33 cellular contexts compared by ENCODE assay signal in genomic region chr3:144931590-144931989, GRCh38.
A peak's percentile ranks its signal among the peaks of the same experiment; 100 is the strongest.
DNase-seq lines count a peak whose midpoint lies in the region; ATAC-seq and TF ChIP-seq lines count a peak whose summit lies in the region.
"Had no signal": no experiment of that assay in that cellular context is flagged by ENCODE, and none has a peak within 500 bp of the region (broad histone marks: within the 10 kb centered on the region; RNA-seq: fewer than 3 reads in every experiment).

No MANE protein-coding gene starts in this region.

- no peaks in the 10 kb centered on the region for H3K27me3 ChIP-seq in GM23338 (ENCODE audit: insufficient read depth)
- no peaks in the 10 kb centered on the region for H3K27me3 ChIP-seq in H9 (ENCODE audit: insufficient read depth, low read length)
- no peaks in the 10 kb centered on the region for H3K27me3 ChIP-seq in tibial artery
- H3K27me3 ChIP-seq: BE2C; BLaER1; BLaER1 treated with 17β-estradiol and CSF1 and Interleukin-3, amounts not matched to agents 10 nM and 100 nM had no signal

- H3K4me3 Mint-ChIP-seq in GM23338 (no peak overlapping the region), H9 (no peak overlapping the region), chondrocyte (ENCODE audit: unreplicated experiment) (no peak overlapping the region)
- H3K4me3 Mint-ChIP-seq: B cell; CD14-positive monocyte; CD4-positive, alpha-beta memory T cell; CD4-positive, alpha-beta T cell; CD4-positive, CD25-positive, alpha-beta regulatory T cell; CD8-positive, alpha-beta memory T cell; CD8-positive, alpha-beta T cell had no signal

- WGBS in H9 (ENCODE audit: extremely low coverage, insufficient read length, low lambda C conversion rate): no CpG with 5 or more reads among the region's 1 CpG

- no peaks in the 10 kb centered on the region for H3K9me3 ChIP-seq in H9 (ENCODE audit: control insufficient read depth, low read depth, low read length)
- H3K9me3 ChIP-seq in tibial artery: no peaks in the 10 kb centered on the region
- H3K9me3 ChIP-seq: BE2C, BLaER1 had no signal

- H4K20me1 ChIP-seq in GM23338 (replicated peaks; ENCODE audit: insufficient read depth): no peaks in the 10 kb centered on the region
- no peaks in the 10 kb centered on the region for H4K20me1 ChIP-seq in H9 (ENCODE audit: control insufficient read depth, insufficient read depth, insufficient read length)
- H4K20me1 ChIP-seq: BLaER1; BLaER1 treated with 17β-estradiol and CSF1 and Interleukin-3, amounts not matched to agents 10 nM and 100 nM had no signal

- H2BK20ac ChIP-seq in H9 (ENCODE audit: low read depth, low read length, poor library complexity, severe bottlenecking): no peak overlapping the region

- no peak overlapping the region for H3K27ac ChIP-seq in GM23338 (ENCODE audit: low read depth)
- no peak overlapping the region for H3K27ac ChIP-seq in H9 (ENCODE audit: insufficient read length, low read depth, low read length)
- H3K27ac ChIP-seq in tibial artery: no peak overlapping the region
- H3K27ac ChIP-seq: 22Rv1; A549; BLaER1; BLaER1 treated with 17β-estradiol and CSF1 and Interleukin-3, amounts not matched to agents 10 nM and 100 nM; C4-2B had no signal

- H3K79me1 ChIP-seq in H9 (ENCODE audit: insufficient read depth, low read depth, low read length, poor library complexity, severe bottlenecking): no peaks in the 10 kb centered on the region

- H4K91ac ChIP-seq in H9 (ENCODE audit: insufficient read length, low read depth, low read length): no peak overlapping the region

- H3K4me1 Mint-ChIP-seq in GM23338: peaks cover 14% of the 10 kb centered on the region; the same call in 2 of the 3 replicates
- H3K4me1 Mint-ChIP-seq in H9: peaks cover 10 to 12% of the 10 kb centered on the region in 2 experiments
- H3K4me1 Mint-ChIP-seq in chondrocyte (ENCODE audit: low read depth): no peaks in the 10 kb centered on the region
- H3K4me1 Mint-ChIP-seq: B cell; CD14-positive monocyte; CD4-positive, alpha-beta memory T cell; CD4-positive, CD25-positive, alpha-beta regulatory T cell; CD8-positive, alpha-beta memory T cell had no signal

- no peak overlapping the region for H2BK12ac ChIP-seq in H9 (ENCODE audit: insufficient read length, low read depth, low read length)

- intact Hi-C loops in tibial artery (cut with DNase I; ENCODE audit: low total_unique reads): no loop called here

- 0 out of 2 replicates have a peak, but pooled peaks cover 4% of the 10 kb centered on the region for H3K4me1 ChIP-seq in GM23338 (ENCODE audit: insufficient read depth)
- H3K4me1 ChIP-seq in H9 (ENCODE audit: insufficient read depth, low read length): no peaks in the 10 kb centered on the region
- H3K4me1 ChIP-seq in tibial artery: no peaks in the 10 kb centered on the region
- H3K4me1 ChIP-seq: A549; BE2C; BLaER1; BLaER1 treated with 17β-estradiol and CSF1 and Interleukin-3, amounts not matched to agents 10 nM and 100 nM; Caco-2 had no signal

- no peak overlapping the region for H4K5ac ChIP-seq in H9 (ENCODE audit: insufficient read length, low read depth, low read length)

- H3K4me2 ChIP-seq in GM23338 (no peak overlapping the region), H9 (ENCODE audit: insufficient read depth, insufficient read length, low read length) (no peak overlapping the region)
- H3K4me2 ChIP-seq: A549; BLaER1; BLaER1 treated with 17β-estradiol and CSF1 and Interleukin-3, amounts not matched to agents 10 nM and 100 nM had no signal

- H3K14ac ChIP-seq in H9 (ENCODE audit: insufficient read depth, low read length): no peak overlapping the region

- no peak overlapping the region for H2BK120ac ChIP-seq in H9 (ENCODE audit: low read depth, low read length, poor library complexity, severe bottlenecking)

- no peaks in the 10 kb centered on the region for H3F3A ChIP-seq in GM23338 (replicated peaks; ENCODE audit: low read depth)

- H3K9me3 Mint-ChIP-seq in GM23338: peaks cover 6% of the 10 kb centered on the region; the same call in 1 of the 3 replicates
- H3K9me3 Mint-ChIP-seq in H9: peaks cover 3 to 4% of the 10 kb centered on the region in 2 experiments; a peak in 2 of 5 replicates
- H3K9me3 Mint-ChIP-seq in chondrocyte (ENCODE audit: low read depth): peaks cover 40% of the 10 kb centered on the region

- no peak overlapping the region for H4K8ac ChIP-seq in H9 (replicated peaks; ENCODE audit: insufficient read length, low read depth, low read length)

- no peaks in the 10 kb centered on the region for H3K36me3 ChIP-seq in GM23338 (ENCODE audit: insufficient read depth)
- H3K36me3 ChIP-seq in tibial artery: no peaks in the 10 kb centered on the region
- H3K36me3 ChIP-seq: BE2C; BLaER1; BLaER1 treated with 17β-estradiol and CSF1 and Interleukin-3, amounts not matched to agents 10 nM and 100 nM had no signal

- no peak for DNase-seq in GM23338 (ENCODE audit: low spot score)
- no peak for DNase-seq in H9
- DNase-seq in chondrocyte (ENCODE audit: low spot score): peak; percentile 66
- no peak for DNase-seq in LoVo (ENCODE audit: low spot score)
- DNase-seq in tibial artery: no peak
- DNase-seq: 8988T; ACHN; AML-193; BE2C; C1 segment of cervical spinal cord; Caco-2; Calu3; CD4-positive, alpha-beta memory T cell; CD4-positive, alpha-beta T cell; CD4-positive, CD25-positive, alpha-beta regulatory T cell; CD8-positive, alpha-beta memory T cell; CD8-positive, alpha-beta T cell; COR-L47; DMS 273 treated with DMSO at 0.1 percent for 48 hours; DMS153; DMS53; DMS79; DMS79 treated with DMSO at 0.1 percent for 48 hours; DND-41; EL had no signal

- H2BK15ac ChIP-seq in H9 (ENCODE audit: low read depth, low read length): no peak overlapping the region

- H2AFZ ChIP-seq in GM23338: peak overlapping the region; percentile 48; the same call in 1 of the 2 replicates
- H2AFZ ChIP-seq in H9 (ENCODE audit: low read length): no peak overlapping the region

- H3K56ac ChIP-seq in H9 (ENCODE audit: insufficient read length, low read depth, low read length): no peak overlapping the region

- H3K27me3 Mint-ChIP-seq in GM23338 (ENCODE audit: insufficient read depth, low read depth, poor library complexity) (peaks cover 1% of the 10 kb centered on the region), H9 (ENCODE audit: low read depth) (no peaks in the 10 kb centered on the region; the same call in 1 of the 2 replicates), chondrocyte (ENCODE audit: low read depth) (no peaks in the 10 kb centered on the region)
- H3K27me3 Mint-ChIP-seq: B cell; CD4-positive, alpha-beta memory T cell; CD4-positive, alpha-beta T cell; CD4-positive, CD25-positive, alpha-beta regulatory T cell; CD8-positive, alpha-beta memory T cell had no signal

- ATAC-seq in GM23338 (no peak), GM19395 (IDR thresholded peaks at IDR 0.05; ENCODE audit: unreplicated experiment) (no peak)
- ATAC-seq: A549; CD8-positive, alpha-beta T cell had no signal

- H3K9ac ChIP-seq in H9 (ENCODE audit: extremely low read depth, insufficient read length, low read length): no peak overlapping the region
- H3K9ac ChIP-seq: BLaER1; BLaER1 treated with 17β-estradiol and CSF1 and Interleukin-3, amounts not matched to agents 10 nM and 100 nM had no signal

- TF ChIP-seq CTCF in GM23338 (conservative IDR thresholded peaks at IDR 0.05; ENCODE audit: low read depth in 2 of 2) (no peak), H9 (conservative IDR thresholded peaks at IDR 0.05) (no peak), chondrocyte (IDR thresholded peaks at IDR 0.05) (no peak), tibial artery (IDR thresholded peaks at IDR 0.05) (no peak)

- no peak overlapping the region for H3K4me3 ChIP-seq in GM23338
- no peak overlapping the region for H3K4me3 ChIP-seq in tibial artery
- H3K4me3 ChIP-seq: A549; BLaER1; BLaER1 treated with 17β-estradiol and CSF1 and Interleukin-3, amounts not matched to agents 10 nM and 100 nM had no signal

- no peak overlapping the region for H3K23ac ChIP-seq in H9 (ENCODE audit: insufficient read length, low read depth, low read length)

- H3K23me2 ChIP-seq in H9 (ENCODE audit: insufficient read length, low read depth, low read length, poor library complexity, severe bottlenecking): no peaks in the 10 kb centered on the region

- H3K18ac ChIP-seq in H9 (ENCODE audit: insufficient read length, low read depth, low read length): no peak overlapping the region

- H3T11ph ChIP-seq in H9 (ENCODE audit: low read length): no peak overlapping the region

- H3K4ac ChIP-seq in H9 (ENCODE audit: low read depth, low read length): no peak overlapping the region

- H3K36me3 Mint-ChIP-seq in GM23338 (ENCODE audit: low read depth) (peaks cover 6% of the 10 kb centered on the region; the same call in 2 of the 3 replicates), H9 (ENCODE audit: insufficient read depth in 1 of 3, low read depth in 3 of 3) (peaks cover 0 to 14% (median 2%) of the 10 kb centered on the region in 3 experiments; a peak in 4 of 7 replicates), chondrocyte (ENCODE audit: low read depth) (peaks cover 3% of the 10 kb centered on the region)
- H3K36me3 Mint-ChIP-seq: CD14-positive monocyte; CD4-positive, alpha-beta memory T cell; CD4-positive, CD25-positive, alpha-beta regulatory T cell; CD8-positive, alpha-beta memory T cell; CD8-positive, alpha-beta T cell had no signal

- no peak overlapping the region for H2BK5ac ChIP-seq in H9 (ENCODE audit: insufficient read length, low read length)

- H2AK5ac ChIP-seq in H9 (ENCODE audit: insufficient read length, low read length): no peak overlapping the region

- H3K27ac Mint-ChIP-seq in GM23338 (no peak overlapping the region), H9 (peak overlapping the region in 2 of 3 experiments; percentile 14 to 40; a peak in 2 of 7 replicates), chondrocyte (ENCODE audit: unreplicated experiment) (no peak overlapping the region)
- H3K27ac Mint-ChIP-seq: B cell; CD14-positive monocyte; CD4-positive, alpha-beta memory T cell; CD4-positive, alpha-beta T cell; CD4-positive, CD25-positive, alpha-beta regulatory T cell; CD8-positive, alpha-beta memory T cell; CD8-positive, alpha-beta T cell had no signal

- H3K79me2 ChIP-seq in GM23338 (replicated peaks; ENCODE audit: insufficient read depth) (no peaks in the 10 kb centered on the region), H9 (ENCODE audit: insufficient read depth, low read length) (no peaks in the 10 kb centered on the region)

- no peaks in the 10 kb centered on the region for H3K9me2 ChIP-seq in GM23338 (ENCODE audit: insufficient read depth)

TF ChIP-seq in GM23338, 12 proteins besides CTCF, POLR2A, EP300 and RAD21 (continues in another document):
- TF ChIP-seq EZH2phosphoT487 (IDR thresholded peaks at IDR 0.05; ENCODE audit: unreplicated experiment): no peak
- TF ChIP-seq ETS1 (IDR thresholded peaks at IDR 0.05): no peak

Comparison
In these comparisons a context has a peak if more than half of its experiments do, and no peak if none do; other contexts are left out.
1. H3K27ac Mint-ChIP-seq: peak in H9 (2 of 3); none in GM23338 (single experiment) and chondrocyte (single experiment).